8 cellular contexts compared by ENCODE assay signal in genomic region chr12:71780207-71780822, GRCh38.
DNase-seq lines count a peak whose midpoint lies in the region; ATAC-seq and TF ChIP-seq lines count a peak whose summit lies in the region.

No MANE protein-coding gene starts in this region.

- H3K9ac ChIP-seq in SK-N-MC (ENCODE audit: insufficient read length) = peak overlapping the region; percentile 61

- peak; percentile 66 for ATAC-seq in GM18511 (IDR thresholded peaks at IDR 0.05; ENCODE audit: unreplicated experiment)

- no peaks in the 10 kb centered on the region for H3K9me3 ChIP-seq in SK-N-MC (ENCODE audit: low read depth, low read length)

- H3K4me3 ChIP-seq in SK-N-MC (peak overlapping the region; percentile 19), astrocyte of the spinal cord (ENCODE audit: low read depth, low read length) (no peak overlapping the region)

- TF ChIP-seq CTCF in C4-2B (conservative IDR thresholded peaks at IDR 0.05) = peak; percentile 81
- TF ChIP-seq CTCF in astrocyte of the spinal cord (IDR thresholded peaks at IDR 0.05; ENCODE audit: low read depth, low read length) = peak; percentile 72

- DNase-seq in HPDE6-E6E7 (ENCODE audit: extremely low spot score) (peak; percentile 15), SK-N-MC (ENCODE audit: low read depth, low spot score) (peak; percentile 44), astrocyte of the spinal cord (ENCODE audit: low read depth, low spot score) (peak; percentile 46), inferior parietal cortex (ENCODE audit: extremely low spot score) (peak; percentile 81), NCI-H187 treated with DMSO at 0.1 percent for 48 hours (lab: John Stamatoyannopoulos, UW) (no peak)
- peak; percentile 36 for DNase-seq in stimulated activated CD4-positive, alpha-beta T cell treated with anti-CD3 and anti-CD28 coated beads, Interleukin-4, amount 100 ng/mL, for 1 hour

- peaks cover 25% of the 10 kb centered on the region for H3K36me3 ChIP-seq in SK-N-MC (ENCODE audit: insufficient read depth, low read length)

- H3K27ac ChIP-seq in C4-2B (no peak overlapping the region), SK-N-MC (peak overlapping the region; percentile 79)

- in situ Hi-C loops in astrocyte of the spinal cord (cut with HindIII; ENCODE audit: low sequenced_read_pairs) = no loop called here
